ENCODE assay signal across 1 cellular context in genomic region chr5:60843693-60844428, GRCh38.
TF ChIP-seq lines count a peak whose summit lies in the region.

Gene ELOVL7, minus strand, starts transcription at chr5:60844269. Its CDS starts 56,872 bp downstream, at chr5:60787397.

TF ChIP-seq in HepG2, 621 proteins besides CTCF, POLR2A, EP300 and RAD21 (continued from another document and continues in another):
- TF ChIP-seq ZGPAT (CRISPR knock-in tag; IDR thresholded peaks at IDR 0.05) (0 out of 2 replicates have a peak, but pooled peaks have one; percentile 29), ZBTB20 (CRISPR knock-in tag; IDR thresholded peaks at IDR 0.05; ENCODE audit: borderline replicate concordance, low read depth) (no peak), NR1H2 (CRISPR knock-in tag; IDR thresholded peaks at IDR 0.05; ENCODE audit: borderline replicate concordance, low read depth) (no peak), ARNTL (CRISPR knock-in tag; IDR thresholded peaks at IDR 0.05) (peak; percentile 87), ZNF350 (CRISPR knock-in tag; IDR thresholded peaks at IDR 0.05; ENCODE audit: borderline replicate concordance, low read depth) (no peak), CBX2 (IDR thresholded peaks at IDR 0.05; ENCODE audit: low read depth, low read length) (no peak), CBX2 (CRISPR knock-in tag; IDR thresholded peaks at IDR 0.05; ENCODE audit: low read depth) (peak; percentile 90), CHCHD3 (CRISPR knock-in tag; IDR thresholded peaks at IDR 0.05) (0 out of 2 replicates have a peak, but pooled peaks have one; percentile 48), NBN (conservative IDR thresholded peaks at IDR 0.05) (no peak), ISX (CRISPR knock-in tag; conservative IDR thresholded peaks at IDR 0.05) (no peak), ZNF574 (CRISPR knock-in tag; IDR thresholded peaks at IDR 0.05) (peak; percentile 71; the same call in 1 of the 2 replicates), NR3C1 (CRISPR knock-in tag; IDR thresholded peaks at IDR 0.05) (no peak), CCAR2 (optimal IDR thresholded peaks at IDR 0.05; ENCODE audit: low read depth, low read length) (no peak), ZFP37 (CRISPR knock-in tag; IDR thresholded peaks at IDR 0.05; ENCODE audit: borderline replicate concordance) (no peak), ZNF367 (CRISPR knock-in tag; IDR thresholded peaks at IDR 0.05; ENCODE audit: borderline replicate concordance) (no peak), ATF5 (CRISPR knock-in tag; IDR thresholded peaks at IDR 0.05; ENCODE audit: low read depth) (no peak), ZBTB42 (CRISPR knock-in tag; IDR thresholded peaks at IDR 0.05) (no peak), REPIN1 (CRISPR knock-in tag; IDR thresholded peaks at IDR 0.05; ENCODE audit: borderline replicate concordance, low read depth) (no peak), MYPOP (CRISPR knock-in tag; IDR thresholded peaks at IDR 0.05) (peak; percentile 84), ZNF180 (CRISPR knock-in tag; IDR thresholded peaks at IDR 0.05; ENCODE audit: borderline replicate concordance, low read depth) (no peak), MLLT10 (CRISPR knock-in tag; IDR thresholded peaks at IDR 0.05) (no peak), PPARG (CRISPR knock-in tag; conservative IDR thresholded peaks at IDR 0.05) (no peak), ZSCAN29 (CRISPR knock-in tag; conservative IDR thresholded peaks at IDR 0.05) (no peak), ZNF362 (CRISPR knock-in tag; IDR thresholded peaks at IDR 0.05; ENCODE audit: borderline replicate concordance) (no peak), ZNF891 (CRISPR knock-in tag; IDR thresholded peaks at IDR 0.05) (no peak), TSC22D2 (CRISPR knock-in tag; IDR thresholded peaks at IDR 0.05; ENCODE audit: borderline replicate concordance) (no peak), GLMP (CRISPR knock-in tag; IDR thresholded peaks at IDR 0.05; ENCODE audit: borderline replicate concordance) (no peak), ZNF318 (CRISPR knock-in tag; IDR thresholded peaks at IDR 0.05) (0 out of 2 replicates have a peak, but pooled peaks have one; percentile 36), ATF3 (CRISPR knock-in tag; IDR thresholded peaks at IDR 0.05) (no peak), ZNF280B (CRISPR knock-in tag; IDR thresholded peaks at IDR 0.05; ENCODE audit: borderline replicate concordance) (peak; percentile 48; the same call in 1 of the 2 replicates), ZNF770 (CRISPR knock-in tag; IDR thresholded peaks at IDR 0.05) (peak; percentile 66), ZNF569 (CRISPR knock-in tag; IDR thresholded peaks at IDR 0.05; ENCODE audit: borderline replicate concordance) (no peak), ZNF747 (CRISPR knock-in tag; IDR thresholded peaks at IDR 0.05; ENCODE audit: borderline replicate concordance) (no peak), ZFP82 (CRISPR knock-in tag; IDR thresholded peaks at IDR 0.05; ENCODE audit: borderline replicate concordance) (no peak), ZBTB26 (CRISPR knock-in tag; IDR thresholded peaks at IDR 0.05; ENCODE audit: borderline replicate concordance) (no peak)
